1 cellular context compared by ENCODE assay signal in the genomic region with DNA sequence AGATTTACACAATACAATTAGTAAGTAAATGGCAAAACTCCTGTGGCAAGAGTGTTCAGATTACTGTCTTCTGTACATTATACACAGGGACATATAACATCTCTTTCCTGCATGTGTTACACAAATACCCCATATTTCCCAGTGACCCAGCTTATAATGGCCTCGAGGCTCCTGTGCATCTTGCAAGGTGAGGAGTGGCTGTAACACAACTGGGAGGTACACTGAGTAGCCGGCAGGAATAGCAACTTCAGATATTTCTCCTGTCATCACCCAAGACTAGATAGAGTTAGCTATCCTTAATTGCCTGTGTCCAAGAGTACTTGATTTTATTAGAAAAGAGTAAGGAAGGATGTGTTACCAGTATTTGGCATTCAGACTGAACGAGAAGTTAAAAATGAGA.
TF ChIP-seq lines count a peak whose summit lies in the region.

No MANE protein-coding gene starts in this region.

TF ChIP-seq in GM12878, 131 proteins besides CTCF, POLR2A, EP300 and RAD21:
- no peak for TF ChIP-seq ZNF687 (IDR thresholded peaks at IDR 0.05)
- TF ChIP-seq MTA3 (IDR thresholded peaks at IDR 0.05; ENCODE audit: borderline replicate concordance, low read length): no peak
- no peak for TF ChIP-seq PAX5 (IDR thresholded peaks at IDR 0.05; ENCODE audit: borderline replicate concordance, low read depth, low read length)
- TF ChIP-seq NRF1 (conservative IDR thresholded peaks at IDR 0.05; ENCODE audit: low read depth, low read length): no peak
- TF ChIP-seq CREB1 (IDR thresholded peaks at IDR 0.05; ENCODE audit: low read depth): no peak
- no peak for TF ChIP-seq ZNF622 (IDR thresholded peaks at IDR 0.05)
- TF ChIP-seq, protein P1, sequence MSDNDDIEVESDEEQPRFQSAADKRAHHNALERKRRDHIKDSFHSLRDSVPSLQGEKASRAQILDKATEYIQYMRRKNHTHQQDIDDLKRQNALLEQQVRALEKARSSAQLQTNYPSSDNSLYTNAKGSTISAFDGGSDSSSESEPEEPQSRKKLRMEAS (IDR thresholded peaks at IDR 0.05; ENCODE audit: low read depth, low read length): no peak
- TF ChIP-seq LARP7 (IDR thresholded peaks at IDR 0.05): no peak
- TF ChIP-seq RUNX3 (IDR thresholded peaks at IDR 0.05; ENCODE audit: low read length): no peak
- TF ChIP-seq NFYA (IDR thresholded peaks at IDR 0.05; ENCODE audit: borderline replicate concordance, low read depth, low read length): no peak
- no peak for TF ChIP-seq ZSCAN29 (IDR thresholded peaks at IDR 0.05)
- no peak for TF ChIP-seq CHD2 (IDR thresholded peaks at IDR 0.05; ENCODE audit: borderline replicate concordance, low read depth, low read length)
- no peak for TF ChIP-seq ZNF217 (IDR thresholded peaks at IDR 0.05)
- no peak for TF ChIP-seq CHD4 (IDR thresholded peaks at IDR 0.05)
- TF ChIP-seq, protein P2, sequence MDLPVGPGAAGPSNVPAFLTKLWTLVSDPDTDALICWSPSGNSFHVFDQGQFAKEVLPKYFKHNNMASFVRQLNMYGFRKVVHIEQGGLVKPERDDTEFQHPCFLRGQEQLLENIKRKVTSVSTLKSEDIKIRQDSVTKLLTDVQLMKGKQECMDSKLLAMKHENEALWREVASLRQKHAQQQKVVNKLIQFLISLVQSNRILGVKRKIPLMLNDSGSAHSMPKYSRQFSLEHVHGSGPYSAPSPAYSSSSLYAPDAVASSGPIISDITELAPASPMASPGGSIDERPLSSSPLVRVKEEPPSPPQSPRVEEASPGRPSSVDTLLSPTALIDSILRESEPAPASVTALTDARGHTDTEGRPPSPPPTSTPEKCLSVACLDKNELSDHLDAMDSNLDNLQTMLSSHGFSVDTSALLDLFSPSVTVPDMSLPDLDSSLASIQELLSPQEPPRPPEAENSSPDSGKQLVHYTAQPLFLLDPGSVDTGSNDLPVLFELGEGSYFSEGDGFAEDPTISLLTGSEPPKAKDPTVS (IDR thresholded peaks at IDR 0.05; ENCODE audit: low read depth, low read length): no peak
- TF ChIP-seq ZZZ3 (IDR thresholded peaks at IDR 0.05; ENCODE audit: control insufficient read depth, insufficient read length, low read depth): no peak
